ENCODE assay signal across 10 cellular contexts in genomic region chr16:3035972-3036725, GRCh38. TPM values are rescaled to one million over a fixed set of nuclear protein-coding genes. Genes with fewer than 3 reads are reported as not detected.
DNase-seq lines count a peak whose midpoint lies in the region; ATAC-seq and TF ChIP-seq lines count a peak whose summit lies in the region.
"Had no signal": no experiment of that assay in that cellular context is flagged by ENCODE, and none has a peak within 500 bp of the region (broad histone marks: within the 10 kb centered on the region; RNA-seq: fewer than 3 reads in every experiment).

No MANE protein-coding gene starts in this region.

- no peaks in the 10 kb centered on the region for H3K79me2 ChIP-seq in HCT116 (ENCODE audit: insufficient read depth, low read length)

- H4K91ac ChIP-seq in neuronal stem cell (ENCODE audit: low read depth, low read length, poor library complexity): no peak overlapping the region

- no CpG with 5 or more reads among the region's 40 CpGs for WGBS in neuronal stem cell (ENCODE audit: extremely low coverage in 2 of 2, insufficient read length in 2 of 2, insufficient replicate concordance in 1 of 2), 2 donors

- no peaks in the 10 kb centered on the region for H4K20me1 ChIP-seq in HCT116 (ENCODE audit: insufficient read depth)

- no peak for TF ChIP-seq CTCF in HCT116 (IDR thresholded peaks at IDR 0.05 in 2 of 3, conservative IDR thresholded peaks at IDR 0.05 in 1 of 3; ENCODE audit: borderline replicate concordance in 1 of 3, insufficient read depth in 1 of 3, low read depth in 2 of 3, low read length in 2 of 3)
- TF ChIP-seq CTCF in colonic mucosa (IDR thresholded peaks at IDR 0.05): no peak
- TF ChIP-seq CTCF in BE2C (IDR thresholded peaks at IDR 0.05; ENCODE audit: low read depth, low read length): no peak

- no TSS peak for BruUV-seq in HCT116 (replicated peaks; lab: Mats Ljungman, UMichigan)

- TF ChIP-seq RAD21 in HCT116 (IDR thresholded peaks at IDR 0.05; ENCODE audit: low read depth): no peak

- H3K36me3 ChIP-seq in HCT116 (ENCODE audit: control insufficient read depth in 1 of 2, insufficient read depth in 2 of 2, low read length in 2 of 2) (no peaks in the 10 kb centered on the region), colonic mucosa (no peaks in the 10 kb centered on the region), neuronal stem cell (replicated peaks in 1 of 2; ENCODE audit: control insufficient read depth in 2 of 2, insufficient read depth in 2 of 2, low read length in 2 of 2) (no peaks in the 10 kb centered on the region), BE2C (no peaks in the 10 kb centered on the region)

- H3K23ac ChIP-seq in neuronal stem cell (ENCODE audit: low read depth, low read length, poor library complexity): peak overlapping the region; percentile 43

- peaks cover 2% of the 10 kb centered on the region for H3K79me1 ChIP-seq in neuronal stem cell (ENCODE audit: low read depth, low read length)

- intact Hi-C loops in HCT116 (cut with micrococcal nuclease) (no loop called here), colonic mucosa (cut with DNase I) (no loop called here)

- H3K18ac ChIP-seq in neuronal stem cell (ENCODE audit: low read length): peak overlapping the region; percentile 38

- H2BK12ac ChIP-seq in neuronal stem cell (ENCODE audit: low read length): no peak overlapping the region

- no peak overlapping the region for H2BK5ac ChIP-seq in neuronal stem cell (ENCODE audit: low read length)

- H3K4me2 ChIP-seq in HCT116 (ENCODE audit: low read length) (peak overlapping the region; percentile 95), neuronal stem cell (ENCODE audit: insufficient read depth, low read length, poor library complexity, severe bottlenecking) (no peak overlapping the region)

- no peak overlapping the region for H4K8ac ChIP-seq in neuronal stem cell (ENCODE audit: low read depth, low read length)

- H2AK5ac ChIP-seq in neuronal stem cell (ENCODE audit: low read depth, low read length): no peak overlapping the region

- H3K14ac ChIP-seq in neuronal stem cell (ENCODE audit: low read length): no peak overlapping the region

- H3K4ac ChIP-seq in neuronal stem cell (ENCODE audit: low read length): no peak overlapping the region

- H3K27me3 ChIP-seq in HCT116 (ENCODE audit: insufficient read depth, low read length): no peaks in the 10 kb centered on the region
- peaks cover 12% of the 10 kb centered on the region for H3K27me3 ChIP-seq in colonic mucosa
- peaks cover 21 to 63% (median 59%) of the 10 kb centered on the region in 3 experiments for H3K27me3 ChIP-seq in neuronal stem cell (ENCODE audit: control insufficient read depth in 3 of 3, insufficient read depth in 3 of 3, low read depth in 1 of 3, low read length in 3 of 3)
- H3K27me3 ChIP-seq in BE2C: peaks cover 99% of the 10 kb centered on the region

- RAD21 ChIA-PET in HCT116 (lab: Charles Lee; ENCODE audit: low non-redundant PET in 1 of 2, low total read pairs in 2 of 2, uncharacterized antibody in 2 of 2, unreplicated experiment in 2 of 2): no interaction called here

- H3K9me2 ChIP-seq in HCT116 (ENCODE audit: insufficient read depth): no peaks in the 10 kb centered on the region

- peak; percentile 29 for ATAC-seq in HCT116
- ATAC-seq in GM21526 (IDR thresholded peaks at IDR 0.05; ENCODE audit: low FRiP score, unreplicated experiment): no peak

- peaks cover 15 to 52% of the 10 kb centered on the region in 2 experiments for H3K4me1 ChIP-seq in HCT116 (ENCODE audit: control insufficient read depth in 1 of 2, insufficient read depth in 2 of 2, low read length in 2 of 2)
- H3K4me1 ChIP-seq in colonic mucosa: peaks cover 9% of the 10 kb centered on the region
- no peaks in the 10 kb centered on the region for H3K4me1 ChIP-seq in neuronal stem cell (ENCODE audit: control insufficient read depth in 2 of 2, insufficient read depth in 1 of 2, low read depth in 1 of 2, low read length in 2 of 2)
- H3K4me1 ChIP-seq in BE2C: peaks cover 3% of the 10 kb centered on the region; the same call in 1 of the 2 replicates

- H3K4me3 ChIP-seq in HCT116 (replicated peaks in 1 of 2; ENCODE audit: low read depth in 1 of 2, low read length in 2 of 2) (peak overlapping the region; percentile 61 to 76), colonic mucosa (peak overlapping the region; percentile 54), neuronal stem cell (ENCODE audit: low read length in 2 of 2) (no peak overlapping the region), BE2C (ENCODE audit: low read depth, low read length) (no peak overlapping the region)

- H2BK15ac ChIP-seq in neuronal stem cell (ENCODE audit: low read length): peak overlapping the region; percentile 17

- no peak for TF ChIP-seq POLR2A in HCT116 (IDR thresholded peaks at IDR 0.05; ENCODE audit: borderline replicate concordance, extremely low read depth, insufficient read depth, insufficient read length)

- H3K9me3 ChIP-seq in HCT116 (ENCODE audit: control insufficient read depth in 1 of 2, insufficient read depth in 1 of 2, low read depth in 1 of 2, low read length in 2 of 2): no peaks in the 10 kb centered on the region
- no peaks in the 10 kb centered on the region for H3K9me3 ChIP-seq in colonic mucosa
- no peaks in the 10 kb centered on the region for H3K9me3 ChIP-seq in neuronal stem cell (replicated peaks in 1 of 2; ENCODE audit: control insufficient read depth in 2 of 2, insufficient read depth in 1 of 2, low read depth in 1 of 2, low read length in 2 of 2)
- no peaks in the 10 kb centered on the region for H3K9me3 ChIP-seq in BE2C

- POLR2A ChIA-PET in HCT116 (lab: Charles Lee): no interaction called here

- no peak overlapping the region for H2BK120ac ChIP-seq in neuronal stem cell (ENCODE audit: low read depth, low read length)

- H3K9ac ChIP-seq in HCT116 (ENCODE audit: low read length) (peak overlapping the region; percentile 75), colonic mucosa (ENCODE audit: low read depth in 2 of 2, low read length in 2 of 2) (peak overlapping the region; percentile 61 to 82), neuronal stem cell (ENCODE audit: low read depth, low read length, poor library complexity) (no peak overlapping the region)

- H3K27ac ChIP-seq in HCT116 (ENCODE audit: low read depth, low read length) (peak overlapping the region; percentile 26; the same call in 1 of the 2 replicates), colonic mucosa (peak overlapping the region; percentile 62), neuronal stem cell (replicated peaks; ENCODE audit: low read length) (no peak overlapping the region)
- H3K27ac ChIP-seq: RWPE1 had no signal

- no peak overlapping the region for H2AFZ ChIP-seq in HCT116 (ENCODE audit: low read depth, low read length, poor library complexity, severe bottlenecking)
- peak overlapping the region; percentile 47 for H2AFZ ChIP-seq in neuronal stem cell (ENCODE audit: low read length)

- DNase-seq in HCT116 (ENCODE audit: low read depth, low spot score) (no peak), colonic mucosa (peak; percentile 67), neuronal stem cell (ENCODE audit: low spot score) (no peak), BE2C (no peak), DMS79 treated with DMSO at 0.1 percent for 48 hours (lab: John Stamatoyannopoulos, UW) (no peak)
- DNase-seq: activated CD4-positive, alpha-beta T cell treated with anti-CD3 and anti-CD28 coated beads, Interleukin-2, amount 10 ng/mL, durations not matched to agents 7 days and 5 days; head of caudate nucleus; NCI-H1694 treated with DMSO at 0.1 percent for 48 hours had no signal

- CTCF ChIA-PET in HCT116 (lab: Charles Lee): interaction anchor here (1.1 kb wide), 1 partner anchor 9 kb away, joined by 3 read pairs; no protein-coding TSS in a partner anchor

TF ChIP-seq in HCT116, 20 proteins besides CTCF, POLR2A, EP300 and RAD21 (continues in another document):
- TF ChIP-seq EZH2 (IDR thresholded peaks at IDR 0.05) (no peak), JUND (IDR thresholded peaks at IDR 0.05) (no peak), TCF7L2 (IDR thresholded peaks at IDR 0.05; ENCODE audit: borderline replicate concordance, extremely low read depth, insufficient read depth, insufficient read length) (no peak), MAX (IDR thresholded peaks at IDR 0.05) (no peak), YY1 (IDR thresholded peaks at IDR 0.05; ENCODE audit: extremely low read depth, insufficient replicate concordance, low read depth, low read length) (no peak), CEBPB (IDR thresholded peaks at IDR 0.05; ENCODE audit: low read depth) (no peak), SP1 (IDR thresholded peaks at IDR 0.05; ENCODE audit: low read depth) (no peak), EZH2phosphoT487 (IDR thresholded peaks at IDR 0.05; ENCODE audit: borderline replicate concordance) (no peak), CBX3 (IDR thresholded peaks at IDR 0.05; ENCODE audit: low read depth) (no peak)

RNA-seq across cellular contexts. Expression of gene BICDL2, which starts 0.6 kb away (rescaled TPM):
- total RNA-seq in HCT116 (2021; ENCODE audit: unreplicated experiment) (21.3 TPM), colonic mucosa (10 to 100 TPM; 56.6 to 83.9 TPM)
- 15.1 and 17.2 TPM in 2 replicates for polyA plus RNA-seq in HCT116 (2012)
- polyA plus RNA-seq in neuronal stem cell (2013, experiment 1 of 2): not detected
- not detected for polyA plus RNA-seq in neuronal stem cell (2013, experiment 2 of 2)
- not detected for polyA plus RNA-seq in BE2C (2012; ENCODE audit: insufficient read depth, insufficient read length, low read depth)

RNA-seq across cellular contexts. Expression of gene MMP25, which starts 10.2 kb away (rescaled TPM):
- total RNA-seq in HCT116 (2021; ENCODE audit: unreplicated experiment) (2.5 TPM), colonic mucosa (under 1 TPM; 0.44 to 0.88 TPM)
- 3.8 and 4.7 TPM in 2 replicates for polyA plus RNA-seq in HCT116 (2012)
- polyA plus RNA-seq in neuronal stem cell (2013, experiment 1 of 2): 0.28 TPM
- polyA plus RNA-seq in neuronal stem cell (2013, experiment 2 of 2): 0.26 TPM
- polyA plus RNA-seq in BE2C (2012; ENCODE audit: insufficient read depth, insufficient read length, low read depth): 0.52 TPM

RNA-seq across cellular contexts. Expression of gene THOC6, which starts 12.3 kb away (rescaled TPM):
- 62.9 TPM for total RNA-seq in HCT116 (2021; ENCODE audit: unreplicated experiment)
- polyA plus RNA-seq in HCT116 (2012): 74.8 and 76.8 TPM in 2 replicates
- total RNA-seq in colonic mucosa: 10 to 100 TPM; 27.4 to 45.8 TPM
- 24.2 TPM for polyA plus RNA-seq in neuronal stem cell (2013, experiment 1 of 2)
- polyA plus RNA-seq in neuronal stem cell (2013, experiment 2 of 2): 23.0 TPM
- polyA plus RNA-seq in BE2C (2012; ENCODE audit: insufficient read depth, insufficient read length, low read depth): 49.2 TPM

RNA-seq across cellular contexts. Expression of gene HCFC1R1, which starts 12.4 kb away (rescaled TPM):
- total RNA-seq in HCT116 (2021; ENCODE audit: unreplicated experiment) (60.0 TPM), colonic mucosa (10 to 100 TPM; 28.7 to 30.0 TPM)
- polyA plus RNA-seq in HCT116 (2012): 102 and 110 TPM in 2 replicates
- polyA plus RNA-seq in neuronal stem cell (2013, experiment 1 of 2): 113 TPM
- polyA plus RNA-seq in neuronal stem cell (2013, experiment 2 of 2): 117 TPM
- 235 TPM for polyA plus RNA-seq in BE2C (2012; ENCODE audit: insufficient read depth, insufficient read length, low read depth)

RNA-seq across cellular contexts. Expression of gene TNFRSF12A, which starts 16.0 kb away (rescaled TPM):
- total RNA-seq in HCT116 (2021; ENCODE audit: unreplicated experiment) (188 TPM), colonic mucosa (10 to 100 TPM; 11.6 to 27.3 TPM)
- 222 and 257 TPM in 2 replicates for polyA plus RNA-seq in HCT116 (2012)
- polyA plus RNA-seq in neuronal stem cell (2013, experiment 1 of 2): 10.4 TPM
- 10.2 TPM for polyA plus RNA-seq in neuronal stem cell (2013, experiment 2 of 2)
- polyA plus RNA-seq in BE2C (2012; ENCODE audit: insufficient read depth, insufficient read length, low read depth): 21.0 TPM

Comparison
In these comparisons a context has a peak if more than half of its experiments do, and no peak if none do; other contexts are left out.
1. H3K4me3 ChIP-seq: peak in HCT116 (2 of 2) and colonic mucosa (single experiment); none in neuronal stem cell (0 of 2) and BE2C (single experiment).